ENCODE assay signal across 8 cellular contexts in genomic region chr4:183407635-183408463, GRCh38. TPM values are rescaled to one million over a fixed set of nuclear protein-coding genes. Genes with fewer than 3 reads are reported as not detected.
A peak's percentile ranks its signal among the peaks of the same experiment; 100 is the strongest.
DNase-seq lines count a peak whose midpoint lies in the region; ATAC-seq lines count a peak whose summit lies in the region.

No MANE protein-coding gene starts in this region.

- POLR2A ChIA-PET in activated CD4-positive, alpha-beta memory T cell treated with anti-CD3 and anti-CD28 coated beads for 36 hours (lab: Charles Lee) = interaction anchor here (1.3 kb wide), 1 partner anchor 37 kb away, joined by 7 read pairs; the partner anchor contains the start of gene CDKN2AIP

- peaks cover 9% of the 10 kb centered on the region for H3K4me1 Mint-ChIP-seq in activated CD4-positive, alpha-beta memory T cell treated with anti-CD3 and anti-CD28 coated beads for 36 hours (ENCODE audit: low read depth)
- peaks cover 14 to 25% of the 10 kb centered on the region in 2 donors for H3K4me1 Mint-ChIP-seq in immature natural killer cell
- peaks cover 13% of the 10 kb centered on the region for H3K4me1 Mint-ChIP-seq in stimulated activated memory B cell treated with anti-CD40 and anti-IgM and Interleukin-4, amounts not matched to agents 10 μg/mL and 1 μg/mL and 100 μg/mL, for 72 hours

- peak overlapping the region; percentile 59 for H3K27ac Mint-ChIP-seq in activated CD4-positive, alpha-beta memory T cell treated with anti-CD3 and anti-CD28 coated beads for 36 hours
- H3K27ac Mint-ChIP-seq in immature natural killer cell = peak overlapping the region; percentile 80 to 88 (median 84)
- H3K27ac Mint-ChIP-seq in stimulated activated memory B cell treated with anti-CD40 and anti-IgM and Interleukin-4, amounts not matched to agents 10 μg/mL and 1 μg/mL and 100 μg/mL, for 72 hours = peak overlapping the region; percentile 80

- DNase-seq in NCI-H1092 treated with DMSO at 0.1 percent for 48 hours (lab: John Stamatoyannopoulos, UW) (peak; percentile 9), NCI-H1092 (lab: John Stamatoyannopoulos, UW) (no peak), immature natural killer cell (no peak)
- no peak for DNase-seq in activated CD4-positive, alpha-beta memory T cell treated with anti-CD3 and anti-CD28 coated beads for 36 hours

- intact Hi-C loops in activated CD4-positive, alpha-beta memory T cell treated with anti-CD3 and anti-CD28 coated beads for 36 hours (cut with micrococcal nuclease) = loop anchor here (1.0 to 5.0 kb wide), 6 partner anchors 23 to 491 kb away; partner anchors contain the start of genes CDKN2AIP, DCTD, RWDD4 and TRAPPC11

- no peaks in the 10 kb centered on the region for H3K27me3 Mint-ChIP-seq in activated CD4-positive, alpha-beta memory T cell treated with anti-CD3 and anti-CD28 coated beads for 36 hours
- peaks cover 5 to 12% (median 8%) of the 10 kb centered on the region in 3 donors for H3K27me3 Mint-ChIP-seq in immature natural killer cell (ENCODE audit: low read depth in 3 of 3)
- no peaks in the 10 kb centered on the region for H3K27me3 Mint-ChIP-seq in stimulated activated memory B cell treated with anti-CD40 and anti-IgM and Interleukin-4, amounts not matched to agents 10 μg/mL and 1 μg/mL and 100 μg/mL, for 72 hours

- H3K4me3 Mint-ChIP-seq in activated CD4-positive, alpha-beta memory T cell treated with anti-CD3 and anti-CD28 coated beads for 36 hours = peak overlapping the region; percentile 66
- peak overlapping the region; percentile 75 to 88 (median 83) for H3K4me3 Mint-ChIP-seq in immature natural killer cell
- H3K4me3 Mint-ChIP-seq in stimulated activated memory B cell treated with anti-CD40 and anti-IgM and Interleukin-4, amounts not matched to agents 10 μg/mL and 1 μg/mL and 100 μg/mL, for 72 hours = peak overlapping the region; percentile 88

- no peaks in the 10 kb centered on the region for H3K9me3 Mint-ChIP-seq in activated CD4-positive, alpha-beta memory T cell treated with anti-CD3 and anti-CD28 coated beads for 36 hours
- H3K9me3 Mint-ChIP-seq in immature natural killer cell = no peaks in the 10 kb centered on the region
- no peaks in the 10 kb centered on the region for H3K9me3 Mint-ChIP-seq in stimulated activated memory B cell treated with anti-CD40 and anti-IgM and Interleukin-4, amounts not matched to agents 10 μg/mL and 1 μg/mL and 100 μg/mL, for 72 hours

- CTCF ChIA-PET in activated CD4-positive, alpha-beta memory T cell treated with anti-CD3 and anti-CD28 coated beads for 36 hours (lab: Charles Lee) = interaction anchor here (0.7 to 1.9 kb wide), 18 partner anchors 8 to 486 kb away, joined by 3 to 16 read pairs (median 4); partner anchors contain the start of gene CDKN2AIP

- ATAC-seq in stimulated activated memory B cell treated with anti-CD40 and anti-IgM and Interleukin-4, amounts not matched to agents 10 μg/mL and 1 μg/mL and 100 μg/mL, for 72 hours = no peak
- ATAC-seq in HG03442 (IDR thresholded peaks at IDR 0.05; ENCODE audit: unreplicated experiment) (no peak), GM19452 (IDR thresholded peaks at IDR 0.05; ENCODE audit: unreplicated experiment) (no peak), GM18870 (IDR thresholded peaks at IDR 0.05; ENCODE audit: unreplicated experiment) (no peak)

- H3K36me3 Mint-ChIP-seq in activated CD4-positive, alpha-beta memory T cell treated with anti-CD3 and anti-CD28 coated beads for 36 hours = no peaks in the 10 kb centered on the region
- no peaks in the 10 kb centered on the region for H3K36me3 Mint-ChIP-seq in immature natural killer cell
- no peaks in the 10 kb centered on the region for H3K36me3 Mint-ChIP-seq in stimulated activated memory B cell treated with anti-CD40 and anti-IgM and Interleukin-4, amounts not matched to agents 10 μg/mL and 1 μg/mL and 100 μg/mL, for 72 hours

RNA-seq across cellular contexts. Expression of gene CDKN2AIP, which starts 36.6 kb away (rescaled TPM):
- total RNA-seq in activated CD4-positive, alpha-beta memory T cell treated with anti-CD3 and anti-CD28 coated beads for 36 hours = 10 to 100 TPM; 23.0 to 23.7 TPM
- polyA plus RNA-seq in immature natural killer cell = 10 to 100 TPM; 10.7 to 41.3 (median 28.8) TPM
